1 cellular context compared by ENCODE assay signal in genomic region chr12:121059031-121059898, GRCh38.
TF ChIP-seq lines count a peak whose summit lies in the region.

No MANE protein-coding gene starts in this region.

TF ChIP-seq in HepG2, 621 proteins besides CTCF, POLR2A, EP300 and RAD21 (continued from another document):
- TF ChIP-seq ZNF124 (CRISPR knock-in tag; IDR thresholded peaks at IDR 0.05) (no peak), ZNF407 (CRISPR knock-in tag; IDR thresholded peaks at IDR 0.05; ENCODE audit: not compliant biosample characterization) (no peak), ZNF430 (CRISPR knock-in tag; IDR thresholded peaks at IDR 0.05) (no peak), FOXK1 (CRISPR knock-in tag; IDR thresholded peaks at IDR 0.05; ENCODE audit: borderline replicate concordance, low read depth) (no peak), GPBP1L1 (CRISPR knock-in tag; IDR thresholded peaks at IDR 0.05) (no peak)
